ENCODE assay signal across 12 cellular contexts in genomic region chr2:43518182-43518581, GRCh38.
DNase-seq lines count a peak whose midpoint lies in the region; ATAC-seq and TF ChIP-seq lines count a peak whose summit lies in the region.
"Had no signal": no experiment of that assay in that cellular context is flagged by ENCODE, and none has a peak within 500 bp of the region (broad histone marks: within the 10 kb centered on the region; RNA-seq: fewer than 3 reads in every experiment).

No MANE protein-coding gene starts in this region.

- no peak overlapping the region for H3K9ac ChIP-seq in adipocyte (ENCODE audit: low read length)

- TF ChIP-seq POLR2A in gastrocnemius medialis (IDR thresholded peaks at IDR 0.05): no peak

- no peak overlapping the region for H3K4me3 Mint-ChIP-seq in Calu3 (ENCODE audit: low read depth, unreplicated experiment)
- H3K4me3 Mint-ChIP-seq: activated B cell treated with CpG ODN at 0.5 μM for 24 hours; activated naive CD4-positive, alpha-beta T cell treated with anti-CD3 and anti-CD28 coated beads, Interleukin-2, amount 10 ng/mL, durations not matched to agents 7 days and 5 days had no signal

- ATAC-seq in left ventricle myocardium superior: peak; percentile 33
- ATAC-seq in gastrocnemius medialis: no peak
- ATAC-seq: left colon had no signal

- no peaks in the 10 kb centered on the region for H3K27me3 ChIP-seq in adipocyte (replicated peaks; ENCODE audit: control insufficient read depth, insufficient read depth, low read length)
- no peaks in the 10 kb centered on the region for H3K27me3 ChIP-seq in gastrocnemius medialis

- peaks cover 9% of the 10 kb centered on the region for H3K36me3 Mint-ChIP-seq in Calu3 (ENCODE audit: insufficient read depth, unreplicated experiment)
- H3K36me3 Mint-ChIP-seq: activated naive CD4-positive, alpha-beta T cell treated with anti-CD3 and anti-CD28 coated beads, Interleukin-2, amount 10 ng/mL, durations not matched to agents 7 days and 5 days had no signal

- no TSS peak for BruUV-seq in Calu3 (replicated peaks; lab: Mats Ljungman, UMichigan)

- in situ Hi-C loops in gastrocnemius medialis (cut with MboI; ENCODE audit: low sequenced_read_pairs in 4 of 4): no loop called here

- peak overlapping the region; percentile 47 to 68 (median 59) for H3K27ac ChIP-seq in gastrocnemius medialis

- H3K4me3 ChIP-seq in adipocyte (ENCODE audit: low read length) (no peak overlapping the region), gastrocnemius medialis (no peak overlapping the region)

- H3K27me3 Mint-ChIP-seq in Calu3 (ENCODE audit: unreplicated experiment): no peaks in the 10 kb centered on the region
- H3K27me3 Mint-ChIP-seq: activated B cell treated with CpG ODN at 0.5 μM for 24 hours; activated naive CD4-positive, alpha-beta T cell treated with anti-CD3 and anti-CD28 coated beads, Interleukin-2, amount 10 ng/mL, durations not matched to agents 7 days and 5 days had no signal

- CTCF ChIA-PET in Calu3 (lab: Charles Lee): no interaction called here

- H3K36me3 ChIP-seq in adipocyte (ENCODE audit: control insufficient read depth, insufficient read depth, low read length, severe bottlenecking): no peaks in the 10 kb centered on the region
- no peaks in the 10 kb centered on the region for H3K36me3 ChIP-seq in gastrocnemius medialis

- no peaks in the 10 kb centered on the region for H3K9me3 Mint-ChIP-seq in Calu3 (ENCODE audit: low read depth, unreplicated experiment)
- H3K9me3 Mint-ChIP-seq: activated B cell treated with CpG ODN at 0.5 μM for 24 hours; activated naive CD4-positive, alpha-beta T cell treated with anti-CD3 and anti-CD28 coated beads, Interleukin-2, amount 10 ng/mL, durations not matched to agents 7 days and 5 days had no signal

- no peaks in the 10 kb centered on the region for H3K9me3 ChIP-seq in adipocyte (ENCODE audit: control insufficient read depth, low read length)
- H3K9me3 ChIP-seq in gastrocnemius medialis: no peaks in the 10 kb centered on the region

- H3K4me1 ChIP-seq in adipocyte (ENCODE audit: control insufficient read depth, insufficient read depth, low read length) (peaks cover 46% of the 10 kb centered on the region), gastrocnemius medialis (peaks cover 32 to 60% of the 10 kb centered on the region in 2 donors)

- peak overlapping the region; percentile 48 for H3K27ac Mint-ChIP-seq in Calu3 (ENCODE audit: unreplicated experiment)
- H3K27ac Mint-ChIP-seq: activated B cell treated with CpG ODN at 0.5 μM for 24 hours had no signal

- intact Hi-C loops in Calu3 (cut with micrococcal nuclease; ENCODE audit: unreplicated experiment) (no loop called here), left ventricle myocardium superior (cut with micrococcal nuclease) (no loop called here), gastrocnemius medialis (cut with DNase I; ENCODE audit: low total_unique reads) (no loop called here)

- peaks cover 41% of the 10 kb centered on the region for H3K4me1 Mint-ChIP-seq in Calu3 (ENCODE audit: low read depth, unreplicated experiment)
- H3K4me1 Mint-ChIP-seq: activated naive CD4-positive, alpha-beta T cell treated with anti-CD3 and anti-CD28 coated beads, Interleukin-2, amount 10 ng/mL, durations not matched to agents 7 days and 5 days had no signal

- no peak for DNase-seq in Calu3
- peak; percentile 24 for DNase-seq in adipocyte (ENCODE audit: low read depth)
- no peak for DNase-seq in left ventricle myocardium superior
- DNase-seq in gastrocnemius medialis: no peak
- no peak for DNase-seq in activated CD4-positive, CD25-positive, alpha-beta regulatory T cell (lab: John Stamatoyannopoulos, UW)
- no peak for DNase-seq in activated effector memory CD4-positive, alpha-beta T cell treated with anti-CD3 and anti-CD28 coated beads, Interleukin-2, amount 50 U/mL, for 16 hours
- no peak for DNase-seq in EL
- DNase-seq in NCI-H1105 treated with DMSO at 0.1 percent for 48 hours (lab: John Stamatoyannopoulos, UW): no peak
- DNase-seq: activated B cell treated with CpG ODN at 0.5 μM for 24 hours; activated naive CD4-positive, alpha-beta T cell treated with anti-CD3 and anti-CD28 coated beads, Interleukin-2, amount 10 ng/mL, durations not matched to agents 7 days and 5 days; left colon; stimulated activated naive CD4-positive, alpha-beta T cell treated with Interleukin-2 at 50 U/mL for 16 hours had no signal

- TF ChIP-seq CTCF in Calu3 (IDR thresholded peaks at IDR 0.05; ENCODE audit: unreplicated experiment) (no peak), gastrocnemius medialis (IDR thresholded peaks at IDR 0.05 in 4 of 5, conservative IDR thresholded peaks at IDR 0.05 in 1 of 5) (no peak)
